Comparison of ENCODE assay signal across 2 cellular contexts in genomic region chr9:133356391-133357091, GRCh38.
TF ChIP-seq lines count a peak whose summit lies in the region.

Gene SURF1 (minus strand): TSS chr9:133356487. CDS start chr9:133356453, 34 bp downstream.
Gene SURF2 (plus strand): TSS chr9:133356550. CDS start chr9:133356593, 43 bp downstream.

TF ChIP-seq in HEK293, 187 proteins besides CTCF, POLR2A, EP300 and RAD21 (continued from another document and continues in another):
- no peak for TF ChIP-seq ZNF449 (tag by site-specific recombination; IDR thresholded peaks at IDR 0.05)
- TF ChIP-seq ZNF707 (tag by site-specific recombination; IDR thresholded peaks at IDR 0.05) = no peak
- TF ChIP-seq ZNF639 (tag by site-specific recombination; IDR thresholded peaks at IDR 0.05) = 0 out of 2 replicates have a peak, but pooled peaks have one; percentile 48
- peak; percentile 63 for TF ChIP-seq ZBTB17 (tag by site-specific recombination; IDR thresholded peaks at IDR 0.05)
- peak; percentile 57; the same call in 1 of the 2 replicates for TF ChIP-seq BCL11A (tag by site-specific recombination; IDR thresholded peaks at IDR 0.05; ENCODE audit: low read depth)
- TF ChIP-seq ZNF629 (tag by site-specific recombination; IDR thresholded peaks at IDR 0.05) = no peak; the same call in 1 of the 2 replicates
- peak; percentile 80; the same call in 1 of the 2 replicates for TF ChIP-seq ZNF391 (tag by site-specific recombination; IDR thresholded peaks at IDR 0.05; ENCODE audit: borderline replicate concordance, low read depth)
- TF ChIP-seq ZNF398 (tag by site-specific recombination; IDR thresholded peaks at IDR 0.05) = peak; percentile 99
- TF ChIP-seq ZNF311 (tag by site-specific recombination; IDR thresholded peaks at IDR 0.05; ENCODE audit: borderline replicate concordance) = no peak
- TF ChIP-seq ZBTB10 (tag by site-specific recombination; IDR thresholded peaks at IDR 0.05) = no peak
- no peak for TF ChIP-seq ZNF292 (tag by site-specific recombination; IDR thresholded peaks at IDR 0.05; ENCODE audit: borderline replicate concordance, low read depth)
- no peak for TF ChIP-seq ZNF248 (tag by site-specific recombination; IDR thresholded peaks at IDR 0.05)
- TF ChIP-seq ZNF433 (tag by site-specific recombination; IDR thresholded peaks at IDR 0.05; ENCODE audit: low read depth) = no peak
- TF ChIP-seq ZNF843 (tag by site-specific recombination; IDR thresholded peaks at IDR 0.05) = peak; percentile 40; the same call in 1 of the 2 replicates
- no peak for TF ChIP-seq ZNF776 (tag by site-specific recombination; IDR thresholded peaks at IDR 0.05; ENCODE audit: borderline replicate concordance)
- TF ChIP-seq ELK4 (IDR thresholded peaks at IDR 0.05; ENCODE audit: borderline replicate concordance, low read depth, low read length) = no peak
- no peak for TF ChIP-seq ZNF777 (tag by site-specific recombination; IDR thresholded peaks at IDR 0.05; ENCODE audit: borderline replicate concordance)
- TF ChIP-seq ZNF19 (tag by site-specific recombination; IDR thresholded peaks at IDR 0.05; ENCODE audit: low read depth) = no peak

TF ChIP-seq in K562, 482 proteins besides CTCF, POLR2A, EP300 and RAD21 (continued from another document and continues in another):
- TF ChIP-seq CTCFL (IDR thresholded peaks at IDR 0.05; ENCODE audit: borderline replicate concordance, insufficient read depth, low read depth, low read length, poor library complexity, severe bottlenecking) (peak; percentile 96), MXI1 (IDR thresholded peaks at IDR 0.05; ENCODE audit: low read depth, low read length) (peak; percentile 62; the same call in 1 of the 2 replicates), ETS2 (tag; IDR thresholded peaks at IDR 0.05; ENCODE audit: borderline replicate concordance, poor library complexity, severe bottlenecking) (no peak), THRB (CRISPR knock-in tag; conservative IDR thresholded peaks at IDR 0.05) (no peak), E2F3 (CRISPR knock-in tag; IDR thresholded peaks at IDR 0.05) (no peak), NKRF (IDR thresholded peaks at IDR 0.05; ENCODE audit: borderline replicate concordance) (peak; percentile 93), MYBL2 (IDR thresholded peaks at IDR 0.05; ENCODE audit: low read depth) (no peak), MYBL2 (CRISPR knock-in tag; IDR thresholded peaks at IDR 0.05; ENCODE audit: borderline replicate concordance) (no peak), POLR2G (IDR thresholded peaks at IDR 0.05; ENCODE audit: low read depth, low read length) (peak; percentile 92), RERE (CRISPR knock-in tag; IDR thresholded peaks at IDR 0.05; ENCODE audit: borderline replicate concordance) (0 out of 2 replicates have a peak, but pooled peaks have one; percentile 37), MTA1 (IDR thresholded peaks at IDR 0.05; ENCODE audit: borderline replicate concordance) (peak; percentile 84), TSC22D4 (tag; IDR thresholded peaks at IDR 0.05) (no peak), C11orf30 (IDR thresholded peaks at IDR 0.05; ENCODE audit: low read depth) (peak; percentile 86), ZBTB40 (IDR thresholded peaks at IDR 0.05) (peak; percentile 90), ZBTB40 (CRISPR knock-in tag; IDR thresholded peaks at IDR 0.05) (no peak), NR2C2 (CRISPR knock-in tag; IDR thresholded peaks at IDR 0.05) (peak; percentile 92), NR2C2 (tag; IDR thresholded peaks at IDR 0.05) (peak; percentile 99), ELF2 (CRISPR knock-in tag; IDR thresholded peaks at IDR 0.05) (peak; percentile 75; the same call in 1 of the 2 replicates), CBX5 (IDR thresholded peaks at IDR 0.05; ENCODE audit: borderline replicate concordance, low read depth) (no peak), EGR1 (conservative IDR thresholded peaks at IDR 0.05) (peak; percentile 94), POLR2AphosphoS5 (IDR thresholded peaks at IDR 0.05; ENCODE audit: control insufficient read depth, insufficient read depth, low read depth, low read length) (peak; percentile 66; the same call in 1 of the 2 replicates), MEF2A (IDR thresholded peaks at IDR 0.05; ENCODE audit: control insufficient read depth, low read depth, low read length) (no peak), HNRNPK (IDR thresholded peaks at IDR 0.05; ENCODE audit: low read depth, low read length, poor library complexity, severe bottlenecking) (peak; percentile 89), ZNF263 (CRISPR knock-in tag; IDR thresholded peaks at IDR 0.05; ENCODE audit: borderline replicate concordance) (peak; percentile 44), ZNF699 (CRISPR knock-in tag; IDR thresholded peaks at IDR 0.05; ENCODE audit: insufficient replicate concordance) (no peak)
